ENCODE assay signal across 15 cellular contexts in genomic region chr14:98244162-98244948, GRCh38.
"Had no signal": no experiment of that assay in that cellular context is flagged by ENCODE, and none has a peak within 500 bp of the region (broad histone marks: within the 10 kb centered on the region; RNA-seq: fewer than 3 reads in every experiment).

No MANE protein-coding gene starts in this region.

- ATAC-seq: activated T-cell treated with anti-CD3 and anti-CD28 coated beads, Interleukin-2, amount 50 U/mL, for 4 hours; heart left ventricle; left lung; naive thymus-derived CD8-positive, alpha-beta T cell; psoas muscle; right cardiac atrium; WTC11 had no signal

- DNase-seq: activated CD8-positive, alpha-beta memory T cell treated with anti-CD3 and anti-CD28 coated beads, Interleukin-2, amount 50 U/mL, for 4 hours; activated naive CD4-positive, alpha-beta T cell treated with Interleukin-2 at 50 U/mL for 16 hours; activated naive CD8-positive, alpha-beta T cell treated with anti-CD3 and anti-CD28 coated beads for 36 hours; activated T-cell treated with anti-CD3 and anti-CD28 coated beads, Interleukin-2, amount 50 U/mL, for 4 hours; effector memory CD4-positive, alpha-beta T cell; heart left ventricle; left lung; naive thymus-derived CD8-positive, alpha-beta T cell; psoas muscle; right cardiac atrium; stimulated activated CD4-positive, alpha-beta T cell treated with anti-CD3 and anti-CD28 coated beads, Interleukin-12 subunit alpha, Interleukin-12 subunit beta, amount 100 ng/mL, for 4 hours; stimulated activated CD4-positive, alpha-beta T cell treated with anti-CD3 and anti-CD28 coated beads, Interleukin-4, amount 100 ng/mL, for 4 hours; T-helper 9 cell; tibial artery had no signal
